ENCODE assay signal across 1 cellular context in the genomic region with DNA sequence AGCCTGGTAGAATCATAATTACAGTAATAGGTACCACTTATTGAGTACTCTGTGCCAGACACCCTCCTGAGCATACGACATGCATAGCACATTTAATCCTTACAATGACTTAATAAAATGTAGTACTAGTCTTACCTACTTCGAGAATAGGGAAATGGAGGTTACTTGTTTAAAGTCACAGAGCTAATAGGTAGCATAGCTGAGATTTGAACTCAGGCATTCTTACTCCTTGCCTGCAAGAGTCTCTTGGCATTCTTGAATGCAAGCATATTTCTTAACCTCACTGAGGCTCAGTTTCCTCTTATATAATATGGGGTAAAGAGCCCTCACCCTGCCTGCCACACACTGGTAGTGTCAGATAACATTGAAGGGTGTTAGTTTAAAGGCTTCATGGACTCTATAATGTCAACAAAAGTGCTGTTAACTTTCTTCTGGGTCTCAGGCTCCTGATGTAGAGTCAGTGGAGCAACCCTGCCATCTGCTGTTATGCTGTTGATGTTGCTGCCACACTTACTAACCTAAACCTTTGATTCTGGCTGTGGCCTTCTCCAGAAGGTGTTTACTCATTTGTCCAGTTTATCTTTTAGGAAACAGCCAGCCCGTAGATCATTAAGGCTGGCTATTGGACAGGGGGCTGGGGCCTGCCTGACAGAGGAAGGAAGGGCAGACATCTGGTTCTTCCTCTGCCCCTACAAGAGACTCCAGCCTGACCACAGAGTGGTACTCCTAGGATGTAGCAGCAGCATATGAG.
TF ChIP-seq lines count a peak whose summit lies in the region.

No MANE protein-coding gene starts in this region.

TF ChIP-seq in GM23338, 12 proteins besides CTCF, POLR2A, EP300 and RAD21 (continued from another document):
- TF ChIP-seq, protein P1, sequence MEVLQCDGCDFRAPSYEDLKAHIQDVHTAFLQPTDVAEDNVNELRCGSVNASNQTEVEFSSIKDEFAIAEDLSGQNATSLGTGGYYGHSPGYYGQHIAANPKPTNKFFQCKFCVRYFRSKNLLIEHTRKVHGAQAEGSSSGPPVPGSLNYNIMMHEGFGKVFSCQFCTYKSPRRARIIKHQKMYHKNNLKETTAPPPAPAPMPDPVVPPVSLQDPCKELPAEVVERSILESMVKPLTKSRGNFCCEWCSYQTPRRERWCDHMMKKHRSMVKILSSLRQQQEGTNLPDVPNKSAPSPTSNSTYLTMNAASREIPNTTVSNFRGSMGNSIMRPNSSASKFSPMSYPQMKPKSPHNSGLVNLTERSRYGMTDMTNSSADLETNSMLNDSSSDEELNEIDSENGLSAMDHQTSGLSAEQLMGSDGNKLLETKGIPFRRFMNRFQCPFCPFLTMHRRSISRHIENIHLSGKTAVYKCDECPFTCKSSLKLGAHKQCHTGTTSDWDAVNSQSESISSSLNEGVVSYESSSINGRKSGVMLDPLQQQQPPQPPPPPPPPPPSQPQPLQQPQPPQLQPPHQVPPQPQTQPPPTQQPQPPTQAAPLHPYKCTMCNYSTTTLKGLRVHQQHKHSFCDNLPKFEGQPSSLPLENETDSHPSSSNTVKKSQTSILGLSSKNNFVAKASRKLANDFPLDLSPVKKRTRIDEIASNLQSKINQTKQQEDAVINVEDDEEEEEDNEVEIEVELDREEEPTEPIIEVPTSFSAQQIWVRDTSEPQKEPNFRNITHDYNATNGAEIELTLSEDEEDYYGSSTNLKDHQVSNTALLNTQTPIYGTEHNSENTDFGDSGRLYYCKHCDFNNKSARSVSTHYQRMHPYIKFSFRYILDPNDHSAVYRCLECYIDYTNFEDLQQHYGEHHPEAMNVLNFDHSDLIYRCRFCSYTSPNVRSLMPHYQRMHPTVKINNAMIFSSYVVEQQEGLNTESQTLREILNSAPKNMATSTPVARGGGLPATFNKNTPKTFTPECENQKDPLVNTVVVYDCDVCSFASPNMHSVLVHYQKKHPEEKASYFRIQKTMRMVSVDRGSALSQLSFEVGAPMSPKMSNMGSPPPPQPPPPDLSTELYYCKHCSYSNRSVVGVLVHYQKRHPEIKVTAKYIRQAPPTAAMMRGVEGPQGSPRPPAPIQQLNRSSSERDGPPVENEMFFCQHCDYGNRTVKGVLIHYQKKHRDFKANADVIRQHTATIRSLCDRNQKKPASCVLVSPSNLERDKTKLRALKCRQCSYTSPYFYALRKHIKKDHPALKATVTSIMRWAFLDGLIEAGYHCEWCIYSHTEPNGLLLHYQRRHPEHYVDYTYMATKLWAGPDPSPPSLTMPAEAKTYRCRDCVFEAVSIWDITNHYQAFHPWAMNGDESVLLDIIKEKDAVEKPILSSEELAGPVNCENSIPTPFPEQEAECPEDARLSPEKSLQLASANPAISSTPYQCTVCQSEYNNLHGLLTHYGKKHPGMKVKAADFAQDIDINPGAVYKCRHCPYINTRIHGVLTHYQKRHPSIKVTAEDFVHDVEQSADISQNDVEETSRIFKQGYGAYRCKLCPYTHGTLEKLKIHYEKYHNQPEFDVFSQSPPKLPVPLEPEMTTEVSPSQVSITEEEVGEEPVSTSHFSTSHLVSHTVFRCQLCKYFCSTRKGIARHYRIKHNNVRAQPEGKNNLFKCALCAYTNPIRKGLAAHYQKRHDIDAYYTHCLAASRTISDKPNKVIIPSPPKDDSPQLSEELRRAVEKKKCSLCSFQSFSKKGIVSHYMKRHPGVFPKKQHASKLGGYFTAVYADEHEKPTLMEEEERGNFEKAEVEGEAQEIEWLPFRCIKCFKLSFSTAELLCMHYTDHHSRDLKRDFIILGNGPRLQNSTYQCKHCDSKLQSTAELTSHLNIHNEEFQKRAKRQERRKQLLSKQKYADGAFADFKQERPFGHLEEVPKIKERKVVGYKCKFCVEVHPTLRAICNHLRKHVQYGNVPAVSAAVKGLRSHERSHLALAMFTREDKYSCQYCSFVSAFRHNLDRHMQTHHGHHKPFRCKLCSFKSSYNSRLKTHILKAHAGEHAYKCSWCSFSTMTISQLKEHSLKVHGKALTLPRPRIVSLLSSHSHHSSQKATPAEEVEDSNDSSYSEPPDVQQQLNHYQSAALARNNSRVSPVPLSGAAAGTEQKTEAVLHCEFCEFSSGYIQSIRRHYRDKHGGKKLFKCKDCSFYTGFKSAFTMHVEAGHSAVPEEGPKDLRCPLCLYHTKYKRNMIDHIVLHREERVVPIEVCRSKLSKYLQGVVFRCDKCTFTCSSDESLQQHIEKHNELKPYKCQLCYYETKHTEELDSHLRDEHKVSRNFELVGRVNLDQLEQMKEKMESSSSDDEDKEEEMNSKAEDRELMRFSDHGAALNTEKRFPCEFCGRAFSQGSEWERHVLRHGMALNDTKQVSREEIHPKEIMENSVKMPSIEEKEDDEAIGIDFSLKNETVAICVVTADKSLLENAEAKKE (CRISPR knock-in tag; IDR thresholded peaks at IDR 0.05) = no peak
- no peak for TF ChIP-seq ETS1 (IDR thresholded peaks at IDR 0.05)
